13 cellular contexts compared by ENCODE assay signal in genomic region chr2:169736902-169737301, GRCh38. TPM values are rescaled to one million over a fixed set of nuclear protein-coding genes. Genes with fewer than 3 reads are reported as not detected.
DNase-seq lines count a peak whose midpoint lies in the region; ATAC-seq and TF ChIP-seq lines count a peak whose summit lies in the region.
"Had no signal": no experiment of that assay in that cellular context is flagged by ENCODE, and none has a peak within 500 bp of the region (broad histone marks: within the 10 kb centered on the region; RNA-seq: fewer than 3 reads in every experiment).

No MANE protein-coding gene starts in this region.

- POLR2A ChIA-PET in HEK293 (lab: Yijun Ruan, JAX), result interaction anchor here (1.2 kb wide), 1 partner anchor 62 kb away, joined by 4 read pairs; the partner anchor contains the start of gene SSB

- DNase-seq in amniotic epithelial cell (ENCODE audit: low read depth) (peak; percentile 54), right cardiac atrium (no peak), NCI-H1417 (lab: John Stamatoyannopoulos, UW) (no peak), NCI-H446 (lab: John Stamatoyannopoulos, UW) (no peak), HuH-7 (ENCODE audit: low spot score) (no peak)
- no peak for DNase-seq in effector CD8-positive, alpha-beta T cell (lab: John Stamatoyannopoulos, UW)
- DNase-seq: CD4-positive, alpha-beta memory T cell; GF-D8; islet precursor cell; NCI-H1048; NCI-H526 treated with DMSO at 0.1 percent for 48 hours had no signal

- H3K36me3 ChIP-seq in HEK293 (ENCODE audit: control insufficient read depth in 2 of 2, insufficient read depth in 1 of 2, low read length in 2 of 2) (peaks cover 4 to 33% of the 10 kb centered on the region in 2 experiments), rectal smooth muscle tissue (ENCODE audit: control insufficient read depth, insufficient read depth, low read length) (no peaks in the 10 kb centered on the region)

- WGBS in right cardiac atrium, result 86% methylated on average over 5 of the region's 5 CpGs

- H3K27ac ChIP-seq in HEK293 (ENCODE audit: extremely low read depth, low read depth, low read length), result no peak overlapping the region
- H3K27ac ChIP-seq in right cardiac atrium (ENCODE audit: low read length), result no peak overlapping the region
- peak overlapping the region; percentile 24 for H3K27ac ChIP-seq in rectal smooth muscle tissue (ENCODE audit: low read depth, low read length)

- no peak for ATAC-seq in right cardiac atrium

- H3K9ac ChIP-seq in rectal smooth muscle tissue (ENCODE audit: low read length), result no peak overlapping the region

- no peaks in the 10 kb centered on the region for H3K9me3 ChIP-seq in HEK293 (ENCODE audit: control insufficient read depth, insufficient read depth, low read depth, low read length)
- H3K9me3 ChIP-seq in right cardiac atrium (ENCODE audit: control insufficient read depth, low read length), result no peaks in the 10 kb centered on the region

- H3K27me3 ChIP-seq in right cardiac atrium (ENCODE audit: control insufficient read depth, insufficient read depth) (no peaks in the 10 kb centered on the region), rectal smooth muscle tissue (ENCODE audit: control insufficient read depth, insufficient read depth, low read length) (no peaks in the 10 kb centered on the region)

- peak overlapping the region; percentile 9 for H3K4me3 ChIP-seq in HEK293 (ENCODE audit: low read depth, low read length)
- peak overlapping the region; percentile 13 for H3K4me3 ChIP-seq in right cardiac atrium (ENCODE audit: low read length)
- H3K4me3 ChIP-seq in rectal smooth muscle tissue (ENCODE audit: low read length), result peak overlapping the region; percentile 42

- TF ChIP-seq CTCF in HEK293 (tag by site-specific recombination; IDR thresholded peaks at IDR 0.05), result no peak

- H3K4me1 ChIP-seq in HEK293 (ENCODE audit: control insufficient read depth, insufficient read depth, low read length), result no peaks in the 10 kb centered on the region; the same call in 1 of the 2 replicates
- H3K4me1 ChIP-seq in right cardiac atrium (ENCODE audit: control insufficient read depth, insufficient read depth, low read length), result no peaks in the 10 kb centered on the region
- H3K4me1 ChIP-seq in rectal smooth muscle tissue (ENCODE audit: control insufficient read depth, insufficient read depth, low read length), result no peaks in the 10 kb centered on the region

- CTCF ChIA-PET in HEK293 (lab: Yijun Ruan, JAX), result interaction anchor here (0.6 kb wide), 1 partner anchor 82 kb away, joined by 3 read pairs; no protein-coding TSS in a partner anchor

- intact Hi-C loops in right cardiac atrium (cut with DNase I), result no loop called here

TF ChIP-seq in HEK293, 187 proteins besides CTCF, POLR2A, EP300 and RAD21:
- TF ChIP-seq ZBTB17 (tag by site-specific recombination; IDR thresholded peaks at IDR 0.05) (peak; percentile 36; the same call in 1 of the 2 replicates), ZNF473 (tag by site-specific recombination; IDR thresholded peaks at IDR 0.05) (no peak)

RNA-seq across cellular contexts. Expression of gene KLHL23, which starts 3.3 kb away (rescaled TPM):
- 10 to 100 TPM; 22.5 to 29.5 (median 25.7) TPM for total RNA-seq in right cardiac atrium
- 16.7 TPM for polyA plus RNA-seq in right cardiac atrium

RNA-seq across cellular contexts. Expression of gene PHOSPHO2, which starts 42.6 kb away (rescaled TPM):
- total RNA-seq in right cardiac atrium, result 1 to 10 TPM; 4.1 to 5.9 (median 4.4) TPM
- 3.5 TPM for polyA plus RNA-seq in right cardiac atrium

RNA-seq across cellular contexts. Expression of gene CFAP210, which starts 42.7 kb away (rescaled TPM):
- not detected for total RNA-seq in right cardiac atrium
- polyA plus RNA-seq in right cardiac atrium, result 0.14 TPM
- total RNA-seq: CD4-positive, alpha-beta memory T cell had no signal
- polyA plus RNA-seq: CD4-positive, alpha-beta memory T cell had no signal
